In the genomic region with DNA sequence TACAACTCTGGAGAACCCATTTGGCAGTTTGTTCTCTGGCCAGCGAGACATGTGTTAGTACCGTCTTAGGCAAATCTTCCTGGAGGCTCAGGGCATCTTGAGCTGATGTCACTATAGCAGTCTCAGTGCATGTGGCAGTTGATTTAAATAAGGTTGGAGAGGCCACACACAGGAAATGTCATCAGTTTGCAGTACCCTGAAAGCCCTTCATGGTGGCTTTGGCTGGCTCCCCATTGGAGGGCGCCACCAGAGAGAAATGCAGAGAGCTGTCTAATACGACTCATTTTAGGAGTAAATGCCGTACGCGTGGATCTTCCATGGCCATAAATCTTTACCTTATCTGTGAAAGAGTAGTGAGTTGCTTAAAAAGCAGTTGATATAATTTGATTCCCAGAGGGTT, we compare ENCODE assay signal across 19 cellular contexts.
DNase-seq lines count a peak whose midpoint lies in the region; ATAC-seq and TF ChIP-seq lines count a peak whose summit lies in the region.
"Had no signal": no experiment of that assay in that cellular context is flagged by ENCODE, and none has a peak within 500 bp of the region (broad histone marks: within the 10 kb centered on the region; RNA-seq: fewer than 3 reads in every experiment).

No MANE protein-coding gene starts in this region.

- CTCF ChIA-PET in activated naive CD4-positive, alpha-beta T cell treated with anti-CD3 and anti-CD28 coated beads for 36 hours (lab: Charles Lee), result no interaction called here
- CTCF ChIA-PET in HCT116 (lab: Charles Lee), result no interaction called here

- H3K4me3 Mint-ChIP-seq in activated naive CD4-positive, alpha-beta T cell treated with anti-CD3 and anti-CD28 coated beads for 36 hours, result no peak overlapping the region
- H3K4me3 Mint-ChIP-seq: B cell had no signal

- H3K27me3 ChIP-seq in HCT116 (ENCODE audit: insufficient read depth, low read length), result no peaks in the 10 kb centered on the region

- no TSS peak for BruUV-seq in HCT116 (replicated peaks; lab: Mats Ljungman, UMichigan)

- peaks cover 4% of the 10 kb centered on the region for H3K9me3 Mint-ChIP-seq in activated naive CD4-positive, alpha-beta T cell treated with anti-CD3 and anti-CD28 coated beads for 36 hours

- no peaks in the 10 kb centered on the region for H3K9me3 ChIP-seq in HCT116 (ENCODE audit: control insufficient read depth in 1 of 2, insufficient read depth in 1 of 2, low read depth in 1 of 2, low read length in 2 of 2)

- no peak overlapping the region for H3K27ac Mint-ChIP-seq in activated naive CD4-positive, alpha-beta T cell treated with anti-CD3 and anti-CD28 coated beads for 36 hours
- H3K27ac Mint-ChIP-seq: B cell had no signal

- H3K4me1 Mint-ChIP-seq in activated naive CD4-positive, alpha-beta T cell treated with anti-CD3 and anti-CD28 coated beads for 36 hours (ENCODE audit: low read depth), result peaks cover 17% of the 10 kb centered on the region

- no peak for TF ChIP-seq RAD21 in HCT116 (IDR thresholded peaks at IDR 0.05; ENCODE audit: low read depth)

- ATAC-seq in HCT116 (no peak), sciatic nerve (no peak)
- ATAC-seq: Panc1, Right ventricle myocardium inferior had no signal

- RAD21 ChIA-PET in HCT116 (lab: Charles Lee; ENCODE audit: low non-redundant PET in 1 of 2, low total read pairs in 2 of 2, uncharacterized antibody in 2 of 2, unreplicated experiment in 2 of 2), result no interaction called here

- H3K36me3 ChIP-seq in HCT116 (ENCODE audit: control insufficient read depth in 1 of 2, insufficient read depth in 2 of 2, low read length in 2 of 2), result no peaks in the 10 kb centered on the region; a peak in 1 of 4 replicates

- no peak overlapping the region for H2AFZ ChIP-seq in HCT116 (ENCODE audit: low read depth, low read length, poor library complexity, severe bottlenecking)

- no peaks in the 10 kb centered on the region for H3K4me1 ChIP-seq in HCT116 (ENCODE audit: control insufficient read depth in 1 of 2, insufficient read depth in 2 of 2, low read length in 2 of 2)

- TF ChIP-seq POLR2A in HCT116 (IDR thresholded peaks at IDR 0.05; ENCODE audit: borderline replicate concordance, extremely low read depth, insufficient read depth, insufficient read length), result no peak

- H3K9ac ChIP-seq in HCT116 (ENCODE audit: low read length), result no peak overlapping the region

- H3K27ac ChIP-seq in HCT116 (ENCODE audit: low read depth, low read length) (no peak overlapping the region), VCaP (peak overlapping the region; percentile 98)
- H3K27ac ChIP-seq: SK-N-MC had no signal

- intact Hi-C loops in activated naive CD4-positive, alpha-beta T cell treated with anti-CD3 and anti-CD28 coated beads for 36 hours (cut with micrococcal nuclease), result loop anchor here (2.0 kb wide), 1 partner anchor 271 kb away; a partner anchor contains a TSS
- intact Hi-C loops in HCT116 (cut with micrococcal nuclease) (no loop called here), sciatic nerve (cut with DNase I) (no loop called here)

- no peaks in the 10 kb centered on the region for H4K20me1 ChIP-seq in HCT116 (ENCODE audit: insufficient read depth)

- no peaks in the 10 kb centered on the region for H3K36me3 Mint-ChIP-seq in activated naive CD4-positive, alpha-beta T cell treated with anti-CD3 and anti-CD28 coated beads for 36 hours (ENCODE audit: low read depth)

- no peaks in the 10 kb centered on the region for H3K9me2 ChIP-seq in HCT116 (ENCODE audit: insufficient read depth)

- H3K27me3 Mint-ChIP-seq in activated naive CD4-positive, alpha-beta T cell treated with anti-CD3 and anti-CD28 coated beads for 36 hours (ENCODE audit: low read depth), result no peaks in the 10 kb centered on the region

- no peak overlapping the region for H3K4me3 ChIP-seq in HCT116 (replicated peaks in 1 of 2; ENCODE audit: low read depth in 1 of 2, low read length in 2 of 2)
- H3K4me3 ChIP-seq: SK-N-MC had no signal

- TF ChIP-seq CTCF in HCT116 (IDR thresholded peaks at IDR 0.05 in 2 of 3, conservative IDR thresholded peaks at IDR 0.05 in 1 of 3; ENCODE audit: borderline replicate concordance in 1 of 3, insufficient read depth in 1 of 3, low read depth in 2 of 3, low read length in 2 of 3) (peak; percentile 14 to 28 (median 26); a peak in 3 of 6 replicates), VCaP (conservative IDR thresholded peaks at IDR 0.05) (no peak)

- no peaks in the 10 kb centered on the region for H3K79me2 ChIP-seq in HCT116 (ENCODE audit: insufficient read depth, low read length)

- POLR2A ChIA-PET in HCT116 (lab: Charles Lee), result no interaction called here

- peak; percentile 13 for DNase-seq in activated naive CD4-positive, alpha-beta T cell treated with anti-CD3 and anti-CD28 coated beads for 36 hours
- DNase-seq in activated naive CD4-positive, alpha-beta T cell (lab: John Stamatoyannopoulos, UW), result no peak
- no peak for DNase-seq in HCT116 (ENCODE audit: low read depth, low spot score)
- DNase-seq in sciatic nerve (ENCODE audit: low spot score), result peak; percentile 5
- no peak for DNase-seq in activated CD8-positive, alpha-beta memory T cell treated with anti-CD3 and anti-CD28 coated beads for 24 hours
- DNase-seq in CD1c-positive myeloid dendritic cell (ENCODE audit: extremely low spot score), result no peak
- no peak for DNase-seq in DMS 273 treated with DMSO at 0.1 percent for 48 hours (lab: John Stamatoyannopoulos, UW)
- DNase-seq: ACHN; NCI-H1048; NCI-H146; NCI-H2081 treated with DMSO at 0.1 percent for 48 hours; NCI-H2227 treated with DMSO at 0.1 percent for 48 hours; NCI-H524 treated with DMSO at 0.1 percent for 48 hours; NK-92 treated with Interleukin-12 subunit alpha and Interleukin-12 subunit beta, amount 100 ng/mL, for 24 hours had no signal

- H3K4me2 ChIP-seq in HCT116 (ENCODE audit: low read length), result no peak overlapping the region

TF ChIP-seq in HCT116, 20 proteins besides CTCF, POLR2A, EP300 and RAD21:
- TF ChIP-seq TCF7L2 (IDR thresholded peaks at IDR 0.05; ENCODE audit: borderline replicate concordance, extremely low read depth, insufficient read depth, insufficient read length) (no peak), SIN3A (IDR thresholded peaks at IDR 0.05; ENCODE audit: low read depth) (no peak), CEBPB (IDR thresholded peaks at IDR 0.05; ENCODE audit: low read depth) (no peak), POLR2AphosphoS5 (IDR thresholded peaks at IDR 0.05; ENCODE audit: low read depth, low read length) (no peak), EZH2 (IDR thresholded peaks at IDR 0.05) (no peak), CBX3 (IDR thresholded peaks at IDR 0.05; ENCODE audit: low read depth) (no peak), SRF (IDR thresholded peaks at IDR 0.05; ENCODE audit: low read depth) (no peak), EGR1 (IDR thresholded peaks at IDR 0.05; ENCODE audit: low read depth) (no peak)
- TF ChIP-seq, protein P1, sequence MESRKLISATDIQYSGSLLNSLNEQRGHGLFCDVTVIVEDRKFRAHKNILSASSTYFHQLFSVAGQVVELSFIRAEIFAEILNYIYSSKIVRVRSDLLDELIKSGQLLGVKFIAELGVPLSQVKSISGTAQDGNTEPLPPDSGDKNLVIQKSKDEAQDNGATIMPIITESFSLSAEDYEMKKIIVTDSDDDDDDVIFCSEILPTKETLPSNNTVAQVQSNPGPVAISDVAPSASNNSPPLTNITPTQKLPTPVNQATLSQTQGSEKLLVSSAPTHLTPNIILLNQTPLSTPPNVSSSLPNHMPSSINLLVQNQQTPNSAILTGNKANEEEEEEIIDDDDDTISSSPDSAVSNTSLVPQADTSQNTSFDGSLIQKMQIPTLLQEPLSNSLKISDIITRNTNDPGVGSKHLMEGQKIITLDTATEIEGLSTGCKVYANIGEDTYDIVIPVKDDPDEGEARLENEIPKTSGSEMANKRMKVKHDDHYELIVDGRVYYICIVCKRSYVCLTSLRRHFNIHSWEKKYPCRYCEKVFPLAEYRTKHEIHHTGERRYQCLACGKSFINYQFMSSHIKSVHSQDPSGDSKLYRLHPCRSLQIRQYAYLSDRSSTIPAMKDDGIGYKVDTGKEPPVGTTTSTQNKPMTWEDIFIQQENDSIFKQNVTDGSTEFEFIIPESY (IDR thresholded peaks at IDR 0.05; ENCODE audit: extremely low read depth, insufficient replicate concordance, low read length), result no peak
- TF ChIP-seq, protein P2, sequence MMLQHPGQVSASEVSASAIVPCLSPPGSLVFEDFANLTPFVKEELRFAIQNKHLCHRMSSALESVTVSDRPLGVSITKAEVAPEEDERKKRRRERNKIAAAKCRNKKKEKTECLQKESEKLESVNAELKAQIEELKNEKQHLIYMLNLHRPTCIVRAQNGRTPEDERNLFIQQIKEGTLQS (IDR thresholded peaks at IDR 0.05), result no peak

Comparison
In these comparisons a context has a peak if more than half of its experiments do, and no peak if none do; other contexts are left out.
1. DNase-seq: peak in activated naive CD4-positive, alpha-beta T cell treated with anti-CD3 and anti-CD28 coated beads for 36 hours (single experiment) and sciatic nerve (single experiment); none in activated naive CD4-positive, alpha-beta T cell (0 of 4), HCT116 (single experiment), activated CD8-positive, alpha-beta memory T cell treated with anti-CD3 and anti-CD28 coated beads for 24 hours (single experiment), CD1c-positive myeloid dendritic cell (single experiment) and DMS 273 treated with DMSO at 0.1 percent for 48 hours (single experiment).